Comparison of ENCODE assay signal across 8 cellular contexts in the genomic region with DNA sequence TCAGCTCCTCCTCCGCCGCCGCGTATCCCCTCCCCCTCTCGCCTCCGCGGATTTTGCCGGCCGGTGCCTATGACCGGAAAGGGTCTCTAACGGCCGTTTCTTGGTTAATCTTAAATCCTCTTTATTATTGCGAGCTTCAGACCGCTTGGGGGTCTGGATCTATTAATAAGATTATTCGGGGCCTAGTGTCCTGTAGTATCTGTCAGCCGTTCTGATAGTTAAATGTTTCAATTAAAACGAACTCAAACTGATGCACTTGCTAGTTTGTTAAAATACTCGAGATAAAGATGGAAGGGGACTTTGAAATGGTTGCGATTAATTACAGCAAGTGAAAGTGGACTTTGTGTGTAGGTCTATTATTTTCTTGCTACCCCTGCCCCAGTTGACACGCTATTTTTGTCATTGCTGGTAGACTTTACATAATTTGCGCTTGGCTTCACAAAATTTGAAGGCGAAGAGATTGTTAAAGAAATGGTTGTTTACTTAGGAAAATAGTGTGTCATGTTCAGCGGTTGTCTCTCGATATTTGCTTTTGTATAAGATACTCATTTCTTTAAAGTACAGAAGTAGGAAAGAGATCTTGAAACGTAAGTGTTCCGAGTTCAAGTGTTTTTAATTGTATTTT. TPM values are rescaled to one million over a fixed set of nuclear protein-coding genes. Genes with fewer than 3 reads are reported as not detected.
A peak's percentile ranks its signal among the peaks of the same experiment; 100 is the strongest.
DNase-seq lines count a peak whose midpoint lies in the region; ATAC-seq, FAIRE-seq and TF ChIP-seq lines count a peak whose summit lies in the region.

No MANE protein-coding gene starts in this region.

- H3K4me3 ChIP-seq in OCI-LY1 (ENCODE audit: low read depth, low read length, poor library complexity, severe bottlenecking): peak overlapping the region; percentile 84
- H3K4me3 ChIP-seq in GM12878: peak overlapping the region; percentile 81

- H3K4me2 ChIP-seq in OCI-LY1 (ENCODE audit: low read length) (peak overlapping the region; percentile 98), GM12878 (ENCODE audit: control insufficient read depth, insufficient read depth) (peak overlapping the region; percentile 70)

- no peaks in the 10 kb centered on the region for H3K27me3 ChIP-seq in OCI-LY1 (ENCODE audit: insufficient read depth, low read length)
- no peaks in the 10 kb centered on the region for H3K27me3 ChIP-seq in GM12878 (replicated peaks in 1 of 2; ENCODE audit: control insufficient read depth in 2 of 2, insufficient read depth in 2 of 2, low read length in 1 of 2)

- peak overlapping the region; percentile 96 for H3K27ac ChIP-seq in OCI-LY1 (ENCODE audit: low read depth, low read length, poor library complexity, severe bottlenecking)
- H3K27ac ChIP-seq in GM12878 (ENCODE audit: control insufficient read depth, insufficient read depth): peak overlapping the region; percentile 100

- H3K36me3 ChIP-seq in OCI-LY1 (ENCODE audit: insufficient read depth, low read length) (peaks cover 45% of the 10 kb centered on the region), GM12878 (ENCODE audit: control insufficient read depth in 2 of 2, insufficient read depth in 2 of 2, low read length in 1 of 2) (peaks cover 0 to 10% of the 10 kb centered on the region in 2 experiments; a peak in 2 of 4 replicates)

- SMC1A ChIA-PET in GM12878 (lab: Charles Lee; ENCODE audit: uncharacterized antibody, unreplicated experiment): interaction anchor here (0.7 to 4.1 kb wide), 8 partner anchors 8 to 312 kb away, joined by 3 to 23 read pairs (median 4); a partner anchor contains a TSS

- no peak for TF ChIP-seq RAD21 in GM12878 (IDR thresholded peaks at IDR 0.05; ENCODE audit: insufficient read depth, low read depth, low read length)

- peaks cover 39% of the 10 kb centered on the region for H3K4me1 ChIP-seq in OCI-LY1 (ENCODE audit: insufficient read depth, low read length, severe bottlenecking)
- no peaks in the 10 kb centered on the region for H3K4me1 ChIP-seq in GM12878 (ENCODE audit: control insufficient read depth, insufficient read depth, low read length)

- POLR2A ChIA-PET in GM12878 (lab: Charles Lee): interaction anchor here (0.6 to 3.0 kb wide), 10 partner anchors 13 to 1186 kb away, joined by 3 to 13 read pairs (median 4); a partner anchor contains a TSS

- H4K20me1 ChIP-seq in OCI-LY1 (ENCODE audit: insufficient read depth, low read length) (no peaks in the 10 kb centered on the region; the same call in 1 of the 2 replicates), GM12878 (ENCODE audit: control insufficient read depth, insufficient read depth) (peaks cover 2% of the 10 kb centered on the region; the same call in 1 of the 2 replicates)

- H3F3A ChIP-seq in OCI-LY1 (ENCODE audit: insufficient read depth, low read length): no peaks in the 10 kb centered on the region

- no peaks in the 10 kb centered on the region for H3K9me3 ChIP-seq in OCI-LY1 (ENCODE audit: low read length)
- no peaks in the 10 kb centered on the region; the same call in 2 of the 3 replicates for H3K9me3 ChIP-seq in GM12878 (replicated peaks; ENCODE audit: control insufficient read depth, insufficient read depth, low read length)

- intact Hi-C loops in GM12878 (cut with micrococcal nuclease; ENCODE audit: unreplicated experiment): loop anchor here (5.0 to 10.0 kb wide), 5 partner anchors 44 to 771 kb away; a partner anchor contains a TSS

- no peak for TF ChIP-seq EP300 in GM12878 (IDR thresholded peaks at IDR 0.05; ENCODE audit: borderline replicate concordance in 1 of 2, control insufficient read depth in 1 of 2, low read depth in 2 of 2, low read length in 2 of 2)

- H2AFZ ChIP-seq in OCI-LY1 (ENCODE audit: low read length) (no peak overlapping the region), GM12878 (ENCODE audit: control insufficient read depth, low read depth, low read length) (no peak overlapping the region)

- RAD21 ChIA-PET in GM12878 (lab: Charles Lee; ENCODE audit: unreplicated experiment): interaction anchor here (0.6 to 1.0 kb wide), 3 partner anchors 24 to 64 kb away, joined by 3 to 5 read pairs (median 3); a partner anchor contains a TSS

- 1% methylated on average over 26 of the region's 26 CpGs for WGBS in GM12878 (ENCODE audit: insufficient coverage, insufficient replicate concordance, low lambda C conversion rate, missing lambda C conversion rate)

- H3K79me2 ChIP-seq in OCI-LY1 (ENCODE audit: insufficient read depth, low read length) (peaks cover 80% of the 10 kb centered on the region), GM12878 (ENCODE audit: control insufficient read depth, insufficient read depth, low read length) (peaks cover 86% of the 10 kb centered on the region)

- BruUV-seq in GM12878 (replicated peaks; lab: Mats Ljungman, UMichigan): no TSS peak

- in situ Hi-C loops in GM12878 (cut with MboI): no loop called here

- no peaks in the 10 kb centered on the region for H3K9me2 ChIP-seq in OCI-LY1 (ENCODE audit: low read depth, low read length)

- no peak for FAIRE-seq in GM12878 (lab: Jason Lieb, UNC)

- peak; percentile 56 for DNase-seq in activated gamma-delta T cell treated with Interleukin-2 at 50 U/mL for 16 hours
- no peak for DNase-seq in activated gamma-delta T cell (lab: John Stamatoyannopoulos, UW)
- DNase-seq in GM12878 (ENCODE audit: low read depth, low spot score): no peak
- peak; percentile 66 for DNase-seq in kidney tubule cell (ENCODE audit: low spot score)
- DNase-seq in stimulated activated CD4-positive, alpha-beta T cell treated with anti-CD3 and anti-CD28 coated beads, Interleukin-1b, Interleukin-23, amount 100 ng/mL, for 24 hours (ENCODE audit: low read depth in 4 of 4, low spot score in 1 of 4): peak; percentile 38 to 70 (median 48)

- no peak for TF ChIP-seq POLR2A in GM12878 (IDR thresholded peaks at IDR 0.05; ENCODE audit: low read depth, low read length)

- peak overlapping the region; percentile 76 for H3K9ac ChIP-seq in OCI-LY1 (ENCODE audit: low read length)
- peak overlapping the region; percentile 100 for H3K9ac ChIP-seq in GM12878 (ENCODE audit: control insufficient read depth, insufficient read depth, low read length)

- CTCF ChIA-PET in GM12878 (lab: Yijun Ruan, JAX): interaction anchor here (0.6 to 2.5 kb wide), 8 partner anchors 14 to 404 kb away, joined by 3 to 12 read pairs (median 4); a partner anchor contains a TSS

- ATAC-seq in GM12878: peak; percentile 49
- ATAC-seq in GM21367 (IDR thresholded peaks at IDR 0.05; ENCODE audit: unreplicated experiment): no peak
- no peak for ATAC-seq in HG02763 (IDR thresholded peaks at IDR 0.05; ENCODE audit: unreplicated experiment)

- TF ChIP-seq CTCF in OCI-LY1 (IDR thresholded peaks at IDR 0.05; ENCODE audit: low read length) (no peak), GM12878 (IDR thresholded peaks at IDR 0.05 in 2 of 3, conservative IDR thresholded peaks at IDR 0.05 in 1 of 3; ENCODE audit: control insufficient read depth in 2 of 3, extremely low read depth in 1 of 3, insufficient read depth in 1 of 3, low read depth in 3 of 3, low read length in 3 of 3) (no peak)

RNA-seq across cellular contexts. Expression of a gene that starts 0.8 kb away (rescaled TPM):
- total RNA-seq in GM12878 (2013; cell fraction: nucleolus; rRNA removed): 294 and 296 TPM in 2 replicates
- total RNA-seq in GM12878 (2014; rRNA removed) (130 and 146 TPM in 2 replicates), GM12878 (2014; rRNA removed; fragmentation: Illumina TruSeq; extraction: Trizol) (122 and 133 TPM in 2 replicates), GM12878 (2021) (250 and 270 TPM in 2 replicates)
- 119 TPM for polyA plus RNA-seq in GM12878 (2011; ENCODE audit: low read depth)
- polyA plus RNA-seq in GM12878 (2011; rRNA removed) (94.8 and 95.7 TPM in 2 replicates), GM12878 (2014; fragmentation: Illumina TruSeq; extraction: Trizol) (232 and 307 TPM in 2 replicates), GM12878 (2014; fragmentation: Nextera tagmentation; extraction: Ambion mirVana) (100 to 1,000 TPM; 418 to 788 TPM), GM12878 (2014; rRNA removed) (113 and 131 TPM in 2 replicates), GM12878 (2016; fragmentation: Nextera tagmentation; extraction: Ambion mirVana) (100 to 1,000 TPM; 462 to 491 TPM)
- polyA plus RNA-seq in GM12878 (2011; cell fraction: cytosol; rRNA removed): 79.8 and 109 TPM in 2 replicates
- polyA plus RNA-seq in GM12878 (2011; cell fraction: nucleus; rRNA removed): 266 and 369 TPM in 2 replicates
- polyA plus RNA-seq in GM12878 (2012): 145 and 206 TPM in 2 replicates
- polyA minus RNA-seq in GM12878 (2011; rRNA and poly(A)+ RNA removed): 196 and 218 TPM in 2 replicates
- 76.0 and 102 TPM in 2 replicates for polyA minus RNA-seq in GM12878 (2011; cell fraction: cytosol; rRNA and poly(A)+ RNA removed)
- polyA minus RNA-seq in GM12878 (2011; cell fraction: nucleus; rRNA and poly(A)+ RNA removed): 107 and 132 TPM in 2 replicates

RNA-seq across cellular contexts. Expression of a gene that starts 1.7 kb away (rescaled TPM):
- total RNA-seq in GM12878 (2013; cell fraction: nucleolus; rRNA removed): 305 and 315 TPM in 2 replicates
- total RNA-seq in GM12878 (2014; rRNA removed) (96.6 and 104 TPM in 2 replicates), GM12878 (2014; rRNA removed; fragmentation: Illumina TruSeq; extraction: Trizol) (115 and 116 TPM in 2 replicates), GM12878 (2021) (142 and 145 TPM in 2 replicates)
- 39.3 TPM for polyA plus RNA-seq in GM12878 (2011; ENCODE audit: low read depth)
- polyA plus RNA-seq in GM12878 (2011; rRNA removed) (44.7 and 52.5 TPM in 2 replicates), GM12878 (2014; fragmentation: Illumina TruSeq; extraction: Trizol) (150 and 157 TPM in 2 replicates), GM12878 (2014; fragmentation: Nextera tagmentation; extraction: Ambion mirVana) (10 to 100 TPM; 74.8 to 80.3 TPM), GM12878 (2014; rRNA removed) (64.0 and 68.3 TPM in 2 replicates), GM12878 (2016; fragmentation: Nextera tagmentation; extraction: Ambion mirVana) (100 to 1,000 TPM; 177 to 178 TPM)
- 29.1 and 34.3 TPM in 2 replicates for polyA plus RNA-seq in GM12878 (2011; cell fraction: cytosol; rRNA removed)
- polyA plus RNA-seq in GM12878 (2011; cell fraction: nucleus; rRNA removed): 54.0 and 74.7 TPM in 2 replicates
- polyA plus RNA-seq in GM12878 (2012): 39.5 and 49.2 TPM in 2 replicates
- polyA minus RNA-seq in GM12878 (2011; rRNA and poly(A)+ RNA removed): 35.4 and 42.8 TPM in 2 replicates
- 21.5 and 28.3 TPM in 2 replicates for polyA minus RNA-seq in GM12878 (2011; cell fraction: cytosol; rRNA and poly(A)+ RNA removed)
- polyA minus RNA-seq in GM12878 (2011; cell fraction: nucleus; rRNA and poly(A)+ RNA removed): 31.3 and 44.2 TPM in 2 replicates

RNA-seq across cellular contexts. Expression of a gene that starts 44.9 kb away (rescaled TPM):
- 25.2 and 30.0 TPM in 2 replicates for total RNA-seq in GM12878 (2013; cell fraction: nucleolus; rRNA removed)
- total RNA-seq in GM12878 (2014; rRNA removed): 28.1 and 29.1 TPM in 2 replicates
- 36.3 and 39.1 TPM in 2 replicates for total RNA-seq in GM12878 (2014; rRNA removed; fragmentation: Illumina TruSeq; extraction: Trizol)
- 21.6 and 23.4 TPM in 2 replicates for total RNA-seq in GM12878 (2021)
- polyA plus RNA-seq in GM12878 (2011; ENCODE audit: low read depth): 17.2 TPM
- polyA plus RNA-seq in GM12878 (2011; rRNA removed): 51.2 and 72.5 TPM in 2 replicates
- 24.8 and 27.8 TPM in 2 replicates for polyA plus RNA-seq in GM12878 (2011; cell fraction: cytosol; rRNA removed)
- 37.1 and 44.0 TPM in 2 replicates for polyA plus RNA-seq in GM12878 (2011; cell fraction: nucleus; rRNA removed)
- polyA plus RNA-seq in GM12878 (2012): 27.8 and 39.7 TPM in 2 replicates
- polyA plus RNA-seq in GM12878 (2014; fragmentation: Illumina TruSeq; extraction: Trizol): 40.5 and 51.2 TPM in 2 replicates
- 10 to 100 TPM; 13.6 to 25.8 TPM for polyA plus RNA-seq in GM12878 (2014; fragmentation: Nextera tagmentation; extraction: Ambion mirVana)
- polyA plus RNA-seq in GM12878 (2014; rRNA removed): 23.7 and 26.7 TPM in 2 replicates
- polyA plus RNA-seq in GM12878 (2016; fragmentation: Nextera tagmentation; extraction: Ambion mirVana): 10 to 100 TPM; 47.3 to 49.3 TPM
- polyA minus RNA-seq in GM12878 (2011; rRNA and poly(A)+ RNA removed): 32.1 and 37.0 TPM in 2 replicates
- polyA minus RNA-seq in GM12878 (2011; cell fraction: cytosol; rRNA and poly(A)+ RNA removed): 11.6 and 16.0 TPM in 2 replicates
- polyA minus RNA-seq in GM12878 (2011; cell fraction: nucleus; rRNA and poly(A)+ RNA removed): 12.9 and 14.5 TPM in 2 replicates

RNA-seq across cellular contexts. Expression of a gene that starts 52.1 kb away (rescaled TPM):
- total RNA-seq in GM12878 (2013; cell fraction: nucleolus; rRNA removed): 1.4 and 1.6 TPM in 2 replicates
- total RNA-seq in GM12878 (2014; rRNA removed): 0.45 and 0.49 TPM in 2 replicates
- 0.63 and 0.74 TPM in 2 replicates for total RNA-seq in GM12878 (2014; rRNA removed; fragmentation: Illumina TruSeq; extraction: Trizol)
- total RNA-seq in GM12878 (2021): 0.26 and 0.58 TPM in 2 replicates
- 0.41 TPM for polyA plus RNA-seq in GM12878 (2011; ENCODE audit: low read depth)
- 0.34 and 0.88 TPM in 2 replicates for polyA plus RNA-seq in GM12878 (2011; rRNA removed)
- 0.06 and 0.12 TPM in 2 replicates for polyA plus RNA-seq in GM12878 (2011; cell fraction: cytosol; rRNA removed)
- 0.12 and 0.18 TPM in 2 replicates for polyA plus RNA-seq in GM12878 (2011; cell fraction: nucleus; rRNA removed)
- polyA plus RNA-seq in GM12878 (2012): 0.58 and 0.63 TPM in 2 replicates
- 0.32 and 0.54 TPM in 2 replicates for polyA plus RNA-seq in GM12878 (2014; fragmentation: Illumina TruSeq; extraction: Trizol)
- under 1 TPM; 0.53 to 0.77 TPM for polyA plus RNA-seq in GM12878 (2014; fragmentation: Nextera tagmentation; extraction: Ambion mirVana)
- polyA plus RNA-seq in GM12878 (2014; rRNA removed): 0.46 and 0.59 TPM in 2 replicates
- under 1 TPM; 0.29 to 0.55 TPM for polyA plus RNA-seq in GM12878 (2016; fragmentation: Nextera tagmentation; extraction: Ambion mirVana)
- polyA minus RNA-seq in GM12878 (2011; rRNA and poly(A)+ RNA removed): 0.21 and 0.29 TPM in 2 replicates
- polyA minus RNA-seq in GM12878 (2011; cell fraction: cytosol; rRNA and poly(A)+ RNA removed): not detected in 2 replicates
- polyA minus RNA-seq in GM12878 (2011; cell fraction: nucleus; rRNA and poly(A)+ RNA removed): 0.57 and 0.73 TPM in 2 replicates

Comparison
In these comparisons a context has a peak if more than half of its experiments do, and no peak if none do; other contexts are left out.
1. DNase-seq: peak in activated gamma-delta T cell treated with Interleukin-2 at 50 U/mL for 16 hours (single experiment), kidney tubule cell (single experiment) and stimulated activated CD4-positive, alpha-beta T cell treated with anti-CD3 and anti-CD28 coated beads, Interleukin-1b, Interleukin-23, amount 100 ng/mL, for 24 hours (4 of 4); none in activated gamma-delta T cell (single experiment) and GM12878 (single experiment).